Comparison of ENCODE assay signal across 22 cellular contexts in the genomic region with DNA sequence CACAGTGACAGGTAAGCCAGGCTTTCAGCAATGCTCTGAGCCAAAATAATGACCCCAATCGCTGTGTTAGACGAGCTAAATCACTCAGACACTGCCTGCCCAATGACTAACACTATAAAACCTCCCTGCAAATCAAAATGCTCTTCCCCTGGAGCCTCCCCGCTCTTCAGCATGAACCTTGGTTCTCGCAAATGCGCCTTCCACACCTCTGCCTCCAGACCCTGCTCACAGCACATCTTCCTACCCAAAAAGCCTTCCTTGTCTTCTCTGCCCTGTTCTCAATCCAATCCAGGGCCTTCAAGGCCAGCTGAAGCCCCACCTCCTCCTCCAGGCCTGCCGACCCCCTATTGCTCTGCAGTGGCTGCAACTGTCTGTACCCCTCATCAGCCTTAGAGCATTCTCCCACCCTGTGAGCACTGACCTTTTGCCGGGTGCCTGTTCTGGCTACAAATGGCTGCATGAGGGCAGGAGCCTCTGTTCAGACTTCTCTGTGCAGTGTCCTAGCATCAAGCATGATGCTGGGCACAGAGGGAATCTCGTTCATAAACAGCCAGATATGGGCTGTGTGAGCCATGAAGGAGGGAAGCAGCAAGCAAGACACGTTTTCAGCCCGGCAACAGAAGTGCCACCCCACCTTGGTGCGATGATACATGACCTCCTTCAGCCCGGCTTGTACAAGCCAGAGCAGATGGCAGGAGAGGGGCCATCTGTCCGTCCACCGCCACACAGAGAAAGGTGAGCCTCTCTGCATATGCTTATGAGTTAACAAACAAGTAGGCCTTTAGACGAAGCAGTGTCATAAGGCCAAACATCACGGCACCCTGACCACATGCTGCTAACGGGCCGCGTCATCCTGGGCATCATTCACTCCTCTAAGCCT.
A peak's percentile ranks its signal among the peaks of the same experiment; 100 is the strongest.
DNase-seq lines count a peak whose midpoint lies in the region; ATAC-seq and TF ChIP-seq lines count a peak whose summit lies in the region.
"Had no signal": no experiment of that assay in that cellular context is flagged by ENCODE, and none has a peak within 500 bp of the region (broad histone marks: within the 10 kb centered on the region; RNA-seq: fewer than 3 reads in every experiment).

No MANE protein-coding gene starts in this region.

- H3K36me3 Mint-ChIP-seq in H9 (ENCODE audit: insufficient read depth in 1 of 3, low read depth in 3 of 3) (no peaks in the 10 kb centered on the region; a peak in 1 of 7 replicates), progenitor cell of endocrine pancreas (ENCODE audit: insufficient read depth) (no peaks in the 10 kb centered on the region)
- H3K36me3 Mint-ChIP-seq: naive B cell; stimulated activated memory B cell treated with anti-CD40 and anti-IgM and Interleukin-4, amounts not matched to agents 10 μg/mL and 1 μg/mL and 100 μg/mL, for 72 hours had no signal

- no peak overlapping the region for H3K23ac ChIP-seq in H9 (ENCODE audit: insufficient read length, low read depth, low read length)

- H3K79me2 ChIP-seq in H9 (ENCODE audit: insufficient read depth, low read length): no peaks in the 10 kb centered on the region

- peak overlapping the region in 2 of 3 experiments; percentile 9 to 38; a peak in 1 of 7 replicates for H3K27ac Mint-ChIP-seq in H9
- H3K27ac Mint-ChIP-seq in progenitor cell of endocrine pancreas: peak overlapping the region; percentile 12
- H3K27ac Mint-ChIP-seq: activated CD4-positive, alpha-beta T cell treated with anti-CD3 and anti-CD28 coated beads for 36 hours; activated naive CD8-positive, alpha-beta T cell treated with anti-CD3 and anti-CD28 coated beads, Interleukin-2, amount 50 U/mL, for 24 hours; dendritic cell treated with granulocyte-macrophage colony-stimulating factor and Interleukin-4, amounts not matched to agents 40 ng/mL and 50 ng/mL, for 4 days; stimulated activated memory B cell treated with anti-CD40 and anti-IgM and Interleukin-4, amounts not matched to agents 10 μg/mL and 1 μg/mL and 100 μg/mL, for 72 hours had no signal

- H3K27me3 Mint-ChIP-seq in H9 (ENCODE audit: low read depth): peaks cover 4% of the 10 kb centered on the region; the same call in 1 of the 2 replicates
- H3K27me3 Mint-ChIP-seq in progenitor cell of endocrine pancreas: peaks cover 10% of the 10 kb centered on the region
- H3K27me3 Mint-ChIP-seq: dendritic cell treated with granulocyte-macrophage colony-stimulating factor and Interleukin-4, amounts not matched to agents 40 ng/mL and 50 ng/mL, for 4 days had no signal

- no peak overlapping the region for H3K18ac ChIP-seq in H9 (ENCODE audit: insufficient read length, low read depth, low read length)

- WGBS in H9 (ENCODE audit: extremely low coverage, insufficient read length, low lambda C conversion rate): no CpG with 5 or more reads among the region's 19 CpGs

- H4K5ac ChIP-seq in H9 (ENCODE audit: insufficient read length, low read depth, low read length): no peak overlapping the region

- H2BK20ac ChIP-seq in H9 (ENCODE audit: low read depth, low read length, poor library complexity, severe bottlenecking): no peak overlapping the region

- H2AFZ ChIP-seq in H9 (ENCODE audit: low read length): no peak overlapping the region

- TF ChIP-seq CTCF in H9 (conservative IDR thresholded peaks at IDR 0.05) (no peak), progenitor cell of endocrine pancreas (IDR thresholded peaks at IDR 0.05; ENCODE audit: unreplicated experiment) (no peak)

- no peak overlapping the region for H2BK15ac ChIP-seq in H9 (ENCODE audit: low read depth, low read length)

- peaks cover 5 to 11% of the 10 kb centered on the region in 2 experiments for H3K4me1 Mint-ChIP-seq in H9
- no peaks in the 10 kb centered on the region for H3K4me1 Mint-ChIP-seq in progenitor cell of endocrine pancreas (ENCODE audit: low read depth)
- H3K4me1 Mint-ChIP-seq: activated CD4-positive, alpha-beta T cell treated with anti-CD3 and anti-CD28 coated beads for 36 hours; activated naive CD8-positive, alpha-beta T cell treated with anti-CD3 and anti-CD28 coated beads, Interleukin-2, amount 50 U/mL, for 24 hours; naive B cell; stimulated activated memory B cell treated with anti-CD40 and anti-IgM and Interleukin-4, amounts not matched to agents 10 μg/mL and 1 μg/mL and 100 μg/mL, for 72 hours had no signal

- H2BK5ac ChIP-seq in H9 (ENCODE audit: insufficient read length, low read length): no peak overlapping the region

- H3K9ac ChIP-seq in H9 (ENCODE audit: extremely low read depth, insufficient read length, low read length): no peak overlapping the region
- H3K9ac ChIP-seq: BLaER1 had no signal

- no peaks in the 10 kb centered on the region for H3K9me3 ChIP-seq in H9 (ENCODE audit: control insufficient read depth, low read depth, low read length)
- H3K9me3 ChIP-seq: BLaER1, left ventricle myocardium inferior, transverse colon had no signal

- no peak overlapping the region for H3K27ac ChIP-seq in H9 (ENCODE audit: insufficient read length, low read depth, low read length)
- H3K27ac ChIP-seq: BLaER1, left ventricle myocardium inferior, transverse colon had no signal

- no peaks in the 10 kb centered on the region for H3K4me1 ChIP-seq in H9 (ENCODE audit: insufficient read depth, low read length)
- H3K4me1 ChIP-seq: left ventricle myocardium inferior had no signal

- no peak overlapping the region for H2BK120ac ChIP-seq in H9 (ENCODE audit: low read depth, low read length, poor library complexity, severe bottlenecking)

- no peaks in the 10 kb centered on the region for H3K23me2 ChIP-seq in H9 (ENCODE audit: insufficient read length, low read depth, low read length, poor library complexity, severe bottlenecking)

- no peak overlapping the region for H3K4ac ChIP-seq in H9 (ENCODE audit: low read depth, low read length)

- no peak overlapping the region for H2AK5ac ChIP-seq in H9 (ENCODE audit: insufficient read length, low read length)

- no peak overlapping the region for H4K91ac ChIP-seq in H9 (ENCODE audit: insufficient read length, low read depth, low read length)

- no peaks in the 10 kb centered on the region for H3K27me3 ChIP-seq in H9 (ENCODE audit: insufficient read depth, low read length)
- H3K27me3 ChIP-seq: BLaER1, transverse colon had no signal

- H3K79me1 ChIP-seq in H9 (ENCODE audit: insufficient read depth, low read depth, low read length, poor library complexity, severe bottlenecking): no peaks in the 10 kb centered on the region

- H4K8ac ChIP-seq in H9 (replicated peaks; ENCODE audit: insufficient read length, low read depth, low read length): no peak overlapping the region

- DNase-seq in H9: no peak
- DNase-seq in NCI-H2171 treated with DMSO at 0.1 percent for 48 hours (lab: John Stamatoyannopoulos, UW): peak; percentile 92
- peak; percentile 83 for DNase-seq in cerebellar cortex (ENCODE audit: low spot score)
- no peak for DNase-seq in progenitor cell of endocrine pancreas (ENCODE audit: low spot score, unreplicated experiment)
- DNase-seq in DMS79 treated with DMSO at 0.1 percent for 48 hours (lab: John Stamatoyannopoulos, UW): no peak
- DNase-seq: activated CD4-positive, alpha-beta T cell treated with anti-CD3 and anti-CD28 coated beads for 36 hours; activated CD8-positive, alpha-beta memory T cell treated with anti-CD3 and anti-CD28 coated beads for 24 hours; activated naive CD8-positive, alpha-beta T cell treated with anti-CD3 and anti-CD28 coated beads, Interleukin-2, amount 50 U/mL, for 24 hours; central memory CD4-positive, alpha-beta T cell; left ventricle myocardium inferior; midbrain; naive B cell; NCI-H1048; NCI-H526; occipital lobe; SHP77; transverse colon had no signal

- H3K9me3 Mint-ChIP-seq in H9: no peaks in the 10 kb centered on the region
- no peaks in the 10 kb centered on the region for H3K9me3 Mint-ChIP-seq in progenitor cell of endocrine pancreas (ENCODE audit: low read depth)
- H3K9me3 Mint-ChIP-seq: activated naive CD8-positive, alpha-beta T cell treated with anti-CD3 and anti-CD28 coated beads, Interleukin-2, amount 50 U/mL, for 24 hours; dendritic cell treated with granulocyte-macrophage colony-stimulating factor and Interleukin-4, amounts not matched to agents 40 ng/mL and 50 ng/mL, for 4 days; stimulated activated memory B cell treated with anti-CD40 and anti-IgM and Interleukin-4, amounts not matched to agents 10 μg/mL and 1 μg/mL and 100 μg/mL, for 72 hours had no signal

- H3K4me3 Mint-ChIP-seq in H9 (no peak overlapping the region), progenitor cell of endocrine pancreas (ENCODE audit: low read depth) (no peak overlapping the region)
- H3K4me3 Mint-ChIP-seq: activated CD4-positive, alpha-beta T cell treated with anti-CD3 and anti-CD28 coated beads for 36 hours; activated naive CD8-positive, alpha-beta T cell treated with anti-CD3 and anti-CD28 coated beads, Interleukin-2, amount 50 U/mL, for 24 hours; dendritic cell treated with granulocyte-macrophage colony-stimulating factor and Interleukin-4, amounts not matched to agents 40 ng/mL and 50 ng/mL, for 4 days; naive B cell; stimulated activated memory B cell treated with anti-CD40 and anti-IgM and Interleukin-4, amounts not matched to agents 10 μg/mL and 1 μg/mL and 100 μg/mL, for 72 hours had no signal

- no peak overlapping the region for H3K4me2 ChIP-seq in H9 (ENCODE audit: insufficient read depth, insufficient read length, low read length)
- H3K4me2 ChIP-seq: BLaER1 had no signal

- H3K14ac ChIP-seq in H9 (ENCODE audit: insufficient read depth, low read length): no peak overlapping the region

- H3K56ac ChIP-seq in H9 (ENCODE audit: insufficient read length, low read depth, low read length): no peak overlapping the region

- H4K20me1 ChIP-seq in H9 (ENCODE audit: control insufficient read depth, insufficient read depth, insufficient read length): no peaks in the 10 kb centered on the region
- H4K20me1 ChIP-seq: BLaER1 had no signal

- H3T11ph ChIP-seq in H9 (ENCODE audit: low read length): no peak overlapping the region

- no peak overlapping the region for H2BK12ac ChIP-seq in H9 (ENCODE audit: insufficient read length, low read depth, low read length)

- no peak for ATAC-seq in GM18873 (IDR thresholded peaks at IDR 0.05; ENCODE audit: low FRiP score, unreplicated experiment)
- ATAC-seq in GM19395 (IDR thresholded peaks at IDR 0.05; ENCODE audit: unreplicated experiment): no peak
- ATAC-seq: activated CD4-positive, alpha-beta T cell treated with anti-CD3 and anti-CD28 coated beads for 36 hours; activated naive CD8-positive, alpha-beta T cell treated with anti-CD3 and anti-CD28 coated beads, Interleukin-2, amount 50 U/mL, for 24 hours; stimulated activated memory B cell treated with anti-CD40 and anti-IgM and Interleukin-4, amounts not matched to agents 10 μg/mL and 1 μg/mL and 100 μg/mL, for 72 hours had no signal

Comparison
In these comparisons a context has a peak if more than half of its experiments do, and no peak if none do; other contexts are left out.
1. DNase-seq: peak in NCI-H2171 treated with DMSO at 0.1 percent for 48 hours (single experiment) and cerebellar cortex (single experiment); none in H9 (single experiment), progenitor cell of endocrine pancreas (single experiment) and DMS79 treated with DMSO at 0.1 percent for 48 hours (single experiment).